9 cellular contexts compared by ENCODE assay signal in the genomic region with DNA sequence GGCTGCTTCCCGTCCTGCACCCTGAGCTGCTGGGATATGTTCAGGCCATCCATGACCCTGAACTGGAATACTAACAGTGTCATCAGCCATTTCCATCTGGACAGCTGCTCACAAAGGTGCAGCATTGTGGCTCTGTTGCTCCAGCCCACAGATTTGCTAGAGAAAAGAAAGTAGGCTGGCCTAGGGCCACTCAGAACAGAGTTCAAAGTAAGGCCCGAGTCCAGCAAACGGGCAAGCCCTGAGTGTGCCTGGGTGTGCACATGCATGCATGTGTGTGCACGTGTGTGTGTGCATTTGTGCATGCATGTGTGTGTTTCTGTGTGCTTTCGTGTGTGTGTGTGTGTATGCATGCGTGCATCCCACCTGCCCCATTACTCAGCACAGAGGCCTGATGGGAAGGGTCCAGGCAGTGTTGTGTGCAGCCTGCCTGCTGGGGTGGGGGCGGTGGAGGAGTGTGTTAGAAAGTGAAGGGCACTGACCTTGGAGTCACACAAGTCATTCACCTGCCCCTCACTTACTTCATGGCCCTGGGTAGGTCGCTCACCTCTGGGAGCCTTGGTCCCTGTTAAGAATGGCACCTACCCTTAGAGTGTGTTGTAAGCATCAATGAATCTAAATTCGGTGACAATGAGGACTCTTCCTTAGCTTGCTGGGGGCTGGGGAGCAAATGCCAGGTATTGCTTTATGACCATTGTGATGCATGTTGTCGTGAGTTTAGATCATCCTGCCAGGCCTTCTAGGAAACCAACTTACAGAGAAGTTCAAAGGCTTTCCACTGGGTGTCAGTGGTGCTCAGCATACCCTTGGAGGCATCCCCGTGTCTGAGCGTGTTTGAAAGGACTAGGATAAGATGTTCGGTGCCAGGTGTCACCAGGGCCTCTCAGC. TPM values are rescaled to one million over a fixed set of nuclear protein-coding genes. Genes with fewer than 3 reads are reported as not detected.
DNase-seq lines count a peak whose midpoint lies in the region; ATAC-seq and TF ChIP-seq lines count a peak whose summit lies in the region.
"Had no signal": no experiment of that assay in that cellular context is flagged by ENCODE, and none has a peak within 500 bp of the region (broad histone marks: within the 10 kb centered on the region; RNA-seq: fewer than 3 reads in every experiment).

No MANE protein-coding gene starts in this region.

- no peaks in the 10 kb centered on the region for H4K20me1 ChIP-seq in GM23338 (replicated peaks; ENCODE audit: insufficient read depth)

- H3K27me3 ChIP-seq in CD4-positive, alpha-beta T cell (ENCODE audit: control insufficient read depth, insufficient read depth, low read length): no peaks in the 10 kb centered on the region
- H3K27me3 ChIP-seq in GM23338 (ENCODE audit: insufficient read depth): no peaks in the 10 kb centered on the region

- no peaks in the 10 kb centered on the region for H3K36me3 Mint-ChIP-seq in CD4-positive, alpha-beta T cell (ENCODE audit: low read depth)
- H3K36me3 Mint-ChIP-seq in GM23338 (ENCODE audit: low read depth): peaks cover 2% of the 10 kb centered on the region
- H3K36me3 Mint-ChIP-seq in activated CD4-positive, alpha-beta memory T cell treated with anti-CD3 and anti-CD28 coated beads, Interleukin-2, amount 10 ng/mL, durations not matched to agents 7 days and 5 days (ENCODE audit: low read depth): no peaks in the 10 kb centered on the region
- H3K36me3 Mint-ChIP-seq in nephron progenitor cell (ENCODE audit: low read depth): no peaks in the 10 kb centered on the region
- H3K36me3 Mint-ChIP-seq: IgD-negative memory B cell had no signal

- H3K79me2 ChIP-seq in GM23338 (replicated peaks; ENCODE audit: insufficient read depth): no peaks in the 10 kb centered on the region

- no peaks in the 10 kb centered on the region for H3K9me3 ChIP-seq in CD4-positive, alpha-beta T cell (ENCODE audit: control insufficient read depth, low read length)

- H3K4me1 ChIP-seq in GM23338 (ENCODE audit: insufficient read depth): peaks cover 9% of the 10 kb centered on the region

- no peaks in the 10 kb centered on the region for H3K4me1 Mint-ChIP-seq in CD4-positive, alpha-beta T cell (ENCODE audit: low read depth)
- H3K4me1 Mint-ChIP-seq in GM23338: peaks cover 16% of the 10 kb centered on the region
- no peaks in the 10 kb centered on the region for H3K4me1 Mint-ChIP-seq in activated CD4-positive, alpha-beta memory T cell treated with anti-CD3 and anti-CD28 coated beads, Interleukin-2, amount 10 ng/mL, durations not matched to agents 7 days and 5 days
- peaks cover 4% of the 10 kb centered on the region for H3K4me1 Mint-ChIP-seq in nephron progenitor cell
- H3K4me1 Mint-ChIP-seq: IgD-negative memory B cell had no signal

- H3K27ac ChIP-seq in CD4-positive, alpha-beta T cell (ENCODE audit: low read depth, low read length): no peak overlapping the region
- H3K27ac ChIP-seq in GM23338 (ENCODE audit: low read depth): no peak overlapping the region

- H3K36me3 ChIP-seq in GM23338 (ENCODE audit: insufficient read depth): no peaks in the 10 kb centered on the region

- CTCF ChIA-PET in CD4-positive, alpha-beta T cell (lab: Charles Lee): interaction anchor here (0.6 to 1.8 kb wide), 2 partner anchors 165 to 257 kb away, joined by 3 to 6 read pairs; no protein-coding TSS in a partner anchor
- CTCF ChIA-PET in activated CD4-positive, alpha-beta memory T cell treated with anti-CD3 and anti-CD28 coated beads, Interleukin-2, amount 10 ng/mL, durations not matched to agents 7 days and 5 days (lab: Charles Lee): interaction anchor here (0.8 to 3.9 kb wide), 5 partner anchors 9 to 222 kb away, joined by 3 to 26 read pairs (median 4); no protein-coding TSS in a partner anchor

- intact Hi-C loops in CD4-positive, alpha-beta T cell (cut with DNase I, micrococcal nuclease): loop anchor here (1.0 to 2.0 kb wide), 2 partner anchors 165 to 223 kb away; no protein-coding TSS in a partner anchor

- POLR2A ChIA-PET in CD4-positive, alpha-beta T cell (lab: Charles Lee): no interaction called here
- POLR2A ChIA-PET in activated CD4-positive, alpha-beta memory T cell treated with anti-CD3 and anti-CD28 coated beads, Interleukin-2, amount 10 ng/mL, durations not matched to agents 7 days and 5 days (lab: Charles Lee): no interaction called here

- no peak overlapping the region for H3K4me2 ChIP-seq in GM23338

- no peaks in the 10 kb centered on the region for H3K9me2 ChIP-seq in GM23338 (ENCODE audit: insufficient read depth)

- no peak overlapping the region for H2AFZ ChIP-seq in GM23338

- peaks cover 14% of the 10 kb centered on the region for H3K27me3 Mint-ChIP-seq in CD4-positive, alpha-beta T cell
- H3K27me3 Mint-ChIP-seq in GM23338 (ENCODE audit: insufficient read depth, low read depth, poor library complexity): peaks cover 7% of the 10 kb centered on the region
- peaks cover 7% of the 10 kb centered on the region for H3K27me3 Mint-ChIP-seq in activated CD4-positive, alpha-beta memory T cell treated with anti-CD3 and anti-CD28 coated beads, Interleukin-2, amount 10 ng/mL, durations not matched to agents 7 days and 5 days
- peaks cover 5% of the 10 kb centered on the region for H3K27me3 Mint-ChIP-seq in nephron progenitor cell (ENCODE audit: low read depth, poor library complexity)
- H3K27me3 Mint-ChIP-seq: IgD-negative memory B cell had no signal

- DNase-seq in CD4-positive, alpha-beta T cell: peak in 4 of 10 experiments; percentile 9 to 18 (median 11)
- DNase-seq in GM23338 (ENCODE audit: low spot score): peak; percentile 91
- DNase-seq in NCI-H2196 (lab: John Stamatoyannopoulos, UW; ENCODE audit: unreplicated experiment): peak; percentile 49
- peak; percentile 35 for DNase-seq in activated CD4-positive, alpha-beta memory T cell treated with anti-CD3 and anti-CD28 coated beads, Interleukin-2, amount 10 ng/mL, durations not matched to agents 7 days and 5 days
- DNase-seq in fibroblast of peridontal ligament (ENCODE audit: extremely low read depth): peak; percentile 50
- DNase-seq in nephron progenitor cell: peak; percentile 47
- DNase-seq in cerebellar nuclear complex (lab: John Stamatoyannopoulos, UW): no peak

- H3K4me3 ChIP-seq in GM23338: no peak overlapping the region

- no peak overlapping the region for H3K4me3 Mint-ChIP-seq in CD4-positive, alpha-beta T cell
- H3K4me3 Mint-ChIP-seq in GM23338 (no peak overlapping the region), nephron progenitor cell (no peak overlapping the region)
- H3K4me3 Mint-ChIP-seq in activated CD4-positive, alpha-beta memory T cell treated with anti-CD3 and anti-CD28 coated beads, Interleukin-2, amount 10 ng/mL, durations not matched to agents 7 days and 5 days: no peak overlapping the region
- H3K4me3 Mint-ChIP-seq: IgD-negative memory B cell had no signal

- ATAC-seq in CD4-positive, alpha-beta T cell (ENCODE audit: poor library complexity): peak; percentile 69
- peak; percentile 90 for ATAC-seq in GM23338
- ATAC-seq in HG03354 (IDR thresholded peaks at IDR 0.05; ENCODE audit: poor library complexity, severe bottlenecking, unreplicated experiment): no peak

- no peaks in the 10 kb centered on the region for H3K9me3 Mint-ChIP-seq in CD4-positive, alpha-beta T cell
- peaks cover 5% of the 10 kb centered on the region for H3K9me3 Mint-ChIP-seq in GM23338
- no peaks in the 10 kb centered on the region for H3K9me3 Mint-ChIP-seq in activated CD4-positive, alpha-beta memory T cell treated with anti-CD3 and anti-CD28 coated beads, Interleukin-2, amount 10 ng/mL, durations not matched to agents 7 days and 5 days
- peaks cover 4% of the 10 kb centered on the region for H3K9me3 Mint-ChIP-seq in nephron progenitor cell

- H3K27ac Mint-ChIP-seq in CD4-positive, alpha-beta T cell: no peak overlapping the region
- H3K27ac Mint-ChIP-seq in GM23338 (no peak overlapping the region), nephron progenitor cell (no peak overlapping the region)
- no peak overlapping the region for H3K27ac Mint-ChIP-seq in activated CD4-positive, alpha-beta memory T cell treated with anti-CD3 and anti-CD28 coated beads, Interleukin-2, amount 10 ng/mL, durations not matched to agents 7 days and 5 days
- H3K27ac Mint-ChIP-seq: IgD-negative memory B cell had no signal

- H3F3A ChIP-seq in GM23338 (replicated peaks; ENCODE audit: low read depth): no peaks in the 10 kb centered on the region

- TF ChIP-seq CTCF in CD4-positive, alpha-beta T cell (IDR thresholded peaks at IDR 0.05): peak; percentile 56
- TF ChIP-seq CTCF in GM23338 (conservative IDR thresholded peaks at IDR 0.05; ENCODE audit: low read depth in 2 of 2) (peak; percentile 68 to 86), nephron progenitor cell (IDR thresholded peaks at IDR 0.05) (peak; percentile 59)

TF ChIP-seq in GM23338, 12 proteins besides CTCF, POLR2A, EP300 and RAD21 (continues in another document):
- TF ChIP-seq POLR2AphosphoS5 (IDR thresholded peaks at IDR 0.05; ENCODE audit: low read depth): no peak
- no peak for TF ChIP-seq EZH2 (IDR thresholded peaks at IDR 0.05; ENCODE audit: low read depth, unreplicated experiment)
- TF ChIP-seq, protein P1, sequence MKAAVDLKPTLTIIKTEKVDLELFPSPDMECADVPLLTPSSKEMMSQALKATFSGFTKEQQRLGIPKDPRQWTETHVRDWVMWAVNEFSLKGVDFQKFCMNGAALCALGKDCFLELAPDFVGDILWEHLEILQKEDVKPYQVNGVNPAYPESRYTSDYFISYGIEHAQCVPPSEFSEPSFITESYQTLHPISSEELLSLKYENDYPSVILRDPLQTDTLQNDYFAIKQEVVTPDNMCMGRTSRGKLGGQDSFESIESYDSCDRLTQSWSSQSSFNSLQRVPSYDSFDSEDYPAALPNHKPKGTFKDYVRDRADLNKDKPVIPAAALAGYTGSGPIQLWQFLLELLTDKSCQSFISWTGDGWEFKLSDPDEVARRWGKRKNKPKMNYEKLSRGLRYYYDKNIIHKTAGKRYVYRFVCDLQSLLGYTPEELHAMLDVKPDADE (IDR thresholded peaks at IDR 0.05): no peak

RNA-seq across cellular contexts. Expression of a gene that starts 53.2 kb away (rescaled TPM):
- total RNA-seq in CD4-positive, alpha-beta T cell: not detected
- total RNA-seq in GM23338 (2014; rRNA removed; shearing (Covaris generic)): not detected in 2 replicates
- polyA plus RNA-seq in GM23338 (2016; fragmentation: Nextera tagmentation; extraction: Ambion mirVana): 0.12 and 0.13 TPM in 2 replicates
- total RNA-seq in activated CD4-positive, alpha-beta memory T cell treated with anti-CD3 and anti-CD28 coated beads, Interleukin-2, amount 10 ng/mL, durations not matched to agents 7 days and 5 days: not detected
- polyA plus RNA-seq: IgD-negative memory B cell had no signal

Comparison
In these comparisons a context has a peak if more than half of its experiments do, and no peak if none do; other contexts are left out.
1. DNase-seq: peak in GM23338 (single experiment), NCI-H2196 (single experiment), activated CD4-positive, alpha-beta memory T cell treated with anti-CD3 and anti-CD28 coated beads, Interleukin-2, amount 10 ng/mL, durations not matched to agents 7 days and 5 days (single experiment), fibroblast of peridontal ligament (single experiment) and nephron progenitor cell (single experiment); none in cerebellar nuclear complex (0 of 2).
2. Peak in every context shown above with its lines, with median percentiles within 50 percentile points of each other: CTCF ChIP-seq.